Comparison of ENCODE assay signal across 8 cellular contexts in the genomic region with DNA sequence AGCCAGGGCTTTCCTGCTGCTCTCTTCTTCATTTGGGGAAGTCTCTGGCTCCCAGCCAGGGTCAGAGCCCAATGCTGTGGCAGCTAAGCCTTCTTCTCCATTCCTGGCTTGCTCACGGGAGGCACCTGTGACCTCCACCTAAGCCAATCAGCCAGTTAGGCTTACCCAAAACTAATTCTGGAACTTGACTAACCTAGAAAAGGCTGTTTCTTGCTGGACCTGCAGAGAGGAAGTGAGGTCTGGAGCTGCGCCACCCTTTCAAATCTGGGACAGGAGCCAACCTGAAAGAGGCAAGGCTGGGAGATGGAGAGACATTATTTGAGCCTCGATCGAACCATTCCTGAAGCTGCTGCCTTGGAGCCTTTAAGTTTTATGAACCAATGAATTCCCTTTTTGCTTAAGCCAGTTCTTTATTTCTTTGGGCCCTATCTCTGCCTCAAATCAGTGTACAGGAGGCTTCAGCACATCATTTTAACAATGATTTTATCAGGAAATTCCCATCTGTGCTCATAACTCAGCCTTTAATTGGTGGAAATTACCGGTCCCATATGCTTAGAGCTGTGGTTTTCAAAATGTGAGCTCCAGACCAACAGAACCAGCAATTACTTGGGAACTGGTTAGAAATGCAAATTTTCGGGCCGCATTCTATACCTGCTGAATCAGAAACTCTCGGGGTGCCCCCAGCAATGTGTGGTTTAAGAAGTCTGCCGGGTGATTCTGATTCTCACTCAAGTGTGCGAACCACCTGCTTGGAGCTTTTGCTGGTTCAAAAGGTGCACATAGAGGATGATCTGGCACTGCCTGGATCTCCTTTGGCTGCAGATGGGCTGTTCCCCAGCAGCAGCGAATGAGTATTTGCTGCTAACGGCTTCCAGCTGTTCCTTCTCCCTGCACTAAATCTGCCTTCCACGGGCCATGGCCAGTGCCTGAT. TPM values are rescaled to one million over a fixed set of nuclear protein-coding genes. Genes with fewer than 3 reads are reported as not detected.
DNase-seq lines count a peak whose midpoint lies in the region; ATAC-seq, FAIRE-seq and TF ChIP-seq lines count a peak whose summit lies in the region.

No MANE protein-coding gene starts in this region.

- WGBS in pancreas, 2 donors: 61 to 66% methylated on average over 13 of the region's 13 CpGs

- H3K36me3 ChIP-seq in pancreas: no peaks in the 10 kb centered on the region
- H3K36me3 ChIP-seq in kidney (ENCODE audit: control insufficient read depth in 1 of 2, insufficient read depth in 2 of 2, low read length in 2 of 2): no peaks in the 10 kb centered on the region

- H3K4me3 Mint-ChIP-seq in activated T-helper 17 cell treated with anti-CD3 and anti-CD28 coated beads, Interleukin-2, amount 50 U/mL, for 72 hours: peak overlapping the region; percentile 0

- no peaks in the 10 kb centered on the region for H3K36me3 Mint-ChIP-seq in activated T-helper 17 cell treated with anti-CD3 and anti-CD28 coated beads, Interleukin-2, amount 50 U/mL, for 72 hours (ENCODE audit: low read depth)

- no peak for TF ChIP-seq CTCF in pancreas (IDR thresholded peaks at IDR 0.05)
- no peak for TF ChIP-seq CTCF in kidney (IDR thresholded peaks at IDR 0.05; ENCODE audit: borderline replicate concordance, extremely low read depth, insufficient read depth)

- H3K27ac Mint-ChIP-seq in activated T-helper 17 cell treated with anti-CD3 and anti-CD28 coated beads, Interleukin-2, amount 50 U/mL, for 72 hours: peak overlapping the region; percentile 38

- ATAC-seq in GM19395 (IDR thresholded peaks at IDR 0.05; ENCODE audit: unreplicated experiment): peak; percentile 72
- peak; percentile 69 for ATAC-seq in HG03378 (IDR thresholded peaks at IDR 0.05; ENCODE audit: unreplicated experiment)
- peak; percentile 86 for ATAC-seq in activated T-helper 17 cell treated with anti-CD3 and anti-CD28 coated beads, Interleukin-2, amount 50 U/mL, for 72 hours (replicated peaks)
- peak; percentile 58 to 74 (median 62) for ATAC-seq in pancreas

- intact Hi-C loops in pancreas (cut with DNase I): no loop called here
- intact Hi-C loops in kidney (cut with DNase I): no loop called here

- no peaks in the 10 kb centered on the region for H3K27me3 Mint-ChIP-seq in activated T-helper 17 cell treated with anti-CD3 and anti-CD28 coated beads, Interleukin-2, amount 50 U/mL, for 72 hours

- DNase-seq in AG08395 (ENCODE audit: low spot score): peak; percentile 37
- DNase-seq in pancreas: peak in 4 of 6 donors; percentile 30 to 73 (median 68)
- no peak for DNase-seq in COLO829 (ENCODE audit: low spot score)
- no peak for DNase-seq in hippocampal formation (lab: John Stamatoyannopoulos, UW)
- DNase-seq in kidney: no peak

- H3K9me3 Mint-ChIP-seq in activated T-helper 17 cell treated with anti-CD3 and anti-CD28 coated beads, Interleukin-2, amount 50 U/mL, for 72 hours: no peaks in the 10 kb centered on the region

- H3K4me1 Mint-ChIP-seq in activated T-helper 17 cell treated with anti-CD3 and anti-CD28 coated beads, Interleukin-2, amount 50 U/mL, for 72 hours: peaks cover 22% of the 10 kb centered on the region

- no peaks in the 10 kb centered on the region for H3K9me3 ChIP-seq in pancreas
- no peaks in the 10 kb centered on the region for H3K9me3 ChIP-seq in kidney (ENCODE audit: control insufficient read depth in 1 of 2, low read length in 2 of 2)

- FAIRE-seq in pancreas (lab: Jason Lieb, UNC): no peak
- FAIRE-seq in kidney (lab: Jason Lieb, UNC): no peak

- no peak overlapping the region for H3K9ac ChIP-seq in kidney (ENCODE audit: low read length in 2 of 2)

- H3K4me1 ChIP-seq in pancreas (no peaks in the 10 kb centered on the region), kidney (ENCODE audit: control insufficient read depth in 1 of 2, insufficient read depth in 1 of 2, low read depth in 1 of 2, low read length in 2 of 2) (peaks cover 0 to 8% of the 10 kb centered on the region in 2 donors)

- H3K27ac ChIP-seq in pancreas (peak overlapping the region in 1 of 4 donors; percentile 0), kidney (ENCODE audit: low read depth in 2 of 2, low read length in 2 of 2) (no peak overlapping the region)

- no peak overlapping the region for H3K4me3 ChIP-seq in pancreas
- no peak overlapping the region for H3K4me3 ChIP-seq in kidney (ENCODE audit: low read length in 2 of 2)

- no peaks in the 10 kb centered on the region for H3K27me3 ChIP-seq in pancreas

RNA-seq across cellular contexts. Expression of a gene that starts 35.9 kb away (rescaled TPM):
- total RNA-seq in activated T-helper 17 cell treated with anti-CD3 and anti-CD28 coated beads, Interleukin-2, amount 50 U/mL, for 72 hours: 10 to 100 TPM in 1 of 2 donors, 1 to 10 TPM in 1; 8.3 to 19.9 TPM
- total RNA-seq in pancreas: 1 to 10 TPM; 4.7 to 9.5 (median 7.8) TPM
- 1 to 10 TPM; 6.2 to 8.1 TPM for polyA plus RNA-seq in pancreas
- 21.0 TPM for total RNA-seq in kidney
- polyA plus RNA-seq in kidney (ENCODE audit: insufficient read depth, low read depth, low replicate concordance): 6.3 TPM

Comparison
In these comparisons a context has a peak if more than half of its experiments do, and no peak if none do; other contexts are left out.
1. DNase-seq: peak in AG08395 (single experiment) and pancreas (4 of 6); none in COLO829 (single experiment), hippocampal formation (0 of 2) and kidney (single experiment).
2. Peak in every context shown above with its lines, with median percentiles within 50 percentile points of each other: ATAC-seq.